ENCODE assay signal across 1 cellular context in the genomic region with DNA sequence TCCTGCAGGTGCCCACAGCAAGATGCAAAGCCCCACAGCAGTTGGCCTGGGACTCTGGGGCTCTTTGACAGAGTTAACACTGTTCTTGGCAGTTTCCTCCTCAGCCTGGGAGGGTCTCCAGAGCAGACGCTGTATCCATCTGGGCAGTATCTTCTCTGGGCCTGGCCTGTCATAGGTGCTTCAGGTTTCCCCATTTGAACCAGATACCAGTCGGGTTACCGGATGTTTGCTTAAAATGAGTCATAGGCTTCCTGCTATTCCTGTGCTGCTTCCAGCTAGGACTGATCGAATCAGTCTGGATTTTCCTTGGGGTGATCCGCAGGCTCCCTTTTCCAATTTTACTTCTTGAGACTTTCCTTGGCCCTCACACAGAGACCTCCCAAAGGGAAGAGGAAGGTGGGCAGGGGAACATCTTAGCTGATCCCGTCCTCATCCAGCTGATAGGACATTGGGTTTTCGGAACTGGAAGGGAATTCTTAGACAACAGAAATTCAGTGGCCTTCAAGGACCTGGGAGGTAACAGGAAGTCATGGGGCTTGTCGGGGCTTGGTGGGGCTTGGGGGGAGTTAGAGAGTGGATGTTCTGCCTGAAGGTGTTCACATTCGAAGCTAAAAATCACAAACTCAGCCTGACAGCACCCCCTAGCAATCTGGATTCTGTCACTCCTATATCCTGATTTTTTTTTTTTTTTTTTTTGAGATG.
TF ChIP-seq lines count a peak whose summit lies in the region.

No MANE protein-coding gene starts in this region.

TF ChIP-seq in HepG2, 621 proteins besides CTCF, POLR2A, EP300 and RAD21 (continued from another document and continues in another):
- TF ChIP-seq TCF12 (IDR thresholded peaks at IDR 0.05) = no peak
- TF ChIP-seq TCF12 (CRISPR knock-in tag; IDR thresholded peaks at IDR 0.05) = no peak
- TF ChIP-seq ZFY (CRISPR knock-in tag; IDR thresholded peaks at IDR 0.05) = peak; percentile 71
- TF ChIP-seq, protein P1, sequence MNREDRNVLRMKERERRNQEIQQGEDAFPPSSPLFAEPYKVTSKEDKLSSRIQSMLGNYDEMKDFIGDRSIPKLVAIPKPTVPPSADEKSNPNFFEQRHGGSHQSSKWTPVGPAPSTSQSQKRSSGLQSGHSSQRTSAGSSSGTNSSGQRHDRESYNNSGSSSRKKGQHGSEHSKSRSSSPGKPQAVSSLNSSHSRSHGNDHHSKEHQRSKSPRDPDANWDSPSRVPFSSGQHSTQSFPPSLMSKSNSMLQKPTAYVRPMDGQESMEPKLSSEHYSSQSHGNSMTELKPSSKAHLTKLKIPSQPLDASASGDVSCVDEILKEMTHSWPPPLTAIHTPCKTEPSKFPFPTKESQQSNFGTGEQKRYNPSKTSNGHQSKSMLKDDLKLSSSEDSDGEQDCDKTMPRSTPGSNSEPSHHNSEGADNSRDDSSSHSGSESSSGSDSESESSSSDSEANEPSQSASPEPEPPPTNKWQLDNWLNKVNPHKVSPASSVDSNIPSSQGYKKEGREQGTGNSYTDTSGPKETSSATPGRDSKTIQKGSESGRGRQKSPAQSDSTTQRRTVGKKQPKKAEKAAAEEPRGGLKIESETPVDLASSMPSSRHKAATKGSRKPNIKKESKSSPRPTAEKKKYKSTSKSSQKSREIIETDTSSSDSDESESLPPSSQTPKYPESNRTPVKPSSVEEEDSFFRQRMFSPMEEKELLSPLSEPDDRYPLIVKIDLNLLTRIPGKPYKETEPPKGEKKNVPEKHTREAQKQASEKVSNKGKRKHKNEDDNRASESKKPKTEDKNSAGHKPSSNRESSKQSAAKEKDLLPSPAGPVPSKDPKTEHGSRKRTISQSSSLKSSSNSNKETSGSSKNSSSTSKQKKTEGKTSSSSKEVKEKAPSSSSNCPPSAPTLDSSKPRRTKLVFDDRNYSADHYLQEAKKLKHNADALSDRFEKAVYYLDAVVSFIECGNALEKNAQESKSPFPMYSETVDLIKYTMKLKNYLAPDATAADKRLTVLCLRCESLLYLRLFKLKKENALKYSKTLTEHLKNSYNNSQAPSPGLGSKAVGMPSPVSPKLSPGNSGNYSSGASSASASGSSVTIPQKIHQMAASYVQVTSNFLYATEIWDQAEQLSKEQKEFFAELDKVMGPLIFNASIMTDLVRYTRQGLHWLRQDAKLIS (CRISPR knock-in tag; IDR thresholded peaks at IDR 0.05) = no peak; the same call in 1 of the 2 replicates
- peak; percentile 60 for TF ChIP-seq ASH2L (IDR thresholded peaks at IDR 0.05; ENCODE audit: insufficient read length, low read depth, low read length)
- TF ChIP-seq, protein P2, sequence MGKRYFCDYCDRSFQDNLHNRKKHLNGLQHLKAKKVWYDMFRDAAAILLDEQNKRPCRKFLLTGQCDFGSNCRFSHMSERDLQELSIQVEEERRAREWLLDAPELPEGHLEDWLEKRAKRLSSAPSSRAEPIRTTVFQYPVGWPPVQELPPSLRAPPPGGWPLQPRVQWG (CRISPR knock-in tag; IDR thresholded peaks at IDR 0.05; ENCODE audit: borderline replicate concordance, low read depth) = no peak
- TF ChIP-seq ERF (CRISPR knock-in tag; IDR thresholded peaks at IDR 0.05) = peak; percentile 89; the same call in 1 of the 2 replicates
- TF ChIP-seq, protein P3, sequence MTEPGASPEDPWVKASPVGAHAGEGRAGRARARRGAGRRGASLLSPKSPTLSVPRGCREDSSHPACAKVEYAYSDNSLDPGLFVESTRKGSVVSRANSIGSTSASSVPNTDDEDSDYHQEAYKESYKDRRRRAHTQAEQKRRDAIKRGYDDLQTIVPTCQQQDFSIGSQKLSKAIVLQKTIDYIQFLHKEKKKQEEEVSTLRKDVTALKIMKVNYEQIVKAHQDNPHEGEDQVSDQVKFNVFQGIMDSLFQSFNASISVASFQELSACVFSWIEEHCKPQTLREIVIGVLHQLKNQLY (CRISPR knock-in tag; IDR thresholded peaks at IDR 0.05) = no peak
- no peak for TF ChIP-seq CENPX (CRISPR knock-in tag; IDR thresholded peaks at IDR 0.05)
- TF ChIP-seq, protein P4, sequence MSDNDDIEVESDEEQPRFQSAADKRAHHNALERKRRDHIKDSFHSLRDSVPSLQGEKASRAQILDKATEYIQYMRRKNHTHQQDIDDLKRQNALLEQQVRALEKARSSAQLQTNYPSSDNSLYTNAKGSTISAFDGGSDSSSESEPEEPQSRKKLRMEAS (IDR thresholded peaks at IDR 0.05) = peak; percentile 5; the same call in 1 of the 2 replicates
- TF ChIP-seq HMGA1 (CRISPR knock-in tag; conservative IDR thresholded peaks at IDR 0.05) = no peak
- peak; percentile 91; the same call in 1 of the 2 replicates for TF ChIP-seq ZNF136 (CRISPR knock-in tag; IDR thresholded peaks at IDR 0.05; ENCODE audit: low read depth)
- TF ChIP-seq, protein P5, sequence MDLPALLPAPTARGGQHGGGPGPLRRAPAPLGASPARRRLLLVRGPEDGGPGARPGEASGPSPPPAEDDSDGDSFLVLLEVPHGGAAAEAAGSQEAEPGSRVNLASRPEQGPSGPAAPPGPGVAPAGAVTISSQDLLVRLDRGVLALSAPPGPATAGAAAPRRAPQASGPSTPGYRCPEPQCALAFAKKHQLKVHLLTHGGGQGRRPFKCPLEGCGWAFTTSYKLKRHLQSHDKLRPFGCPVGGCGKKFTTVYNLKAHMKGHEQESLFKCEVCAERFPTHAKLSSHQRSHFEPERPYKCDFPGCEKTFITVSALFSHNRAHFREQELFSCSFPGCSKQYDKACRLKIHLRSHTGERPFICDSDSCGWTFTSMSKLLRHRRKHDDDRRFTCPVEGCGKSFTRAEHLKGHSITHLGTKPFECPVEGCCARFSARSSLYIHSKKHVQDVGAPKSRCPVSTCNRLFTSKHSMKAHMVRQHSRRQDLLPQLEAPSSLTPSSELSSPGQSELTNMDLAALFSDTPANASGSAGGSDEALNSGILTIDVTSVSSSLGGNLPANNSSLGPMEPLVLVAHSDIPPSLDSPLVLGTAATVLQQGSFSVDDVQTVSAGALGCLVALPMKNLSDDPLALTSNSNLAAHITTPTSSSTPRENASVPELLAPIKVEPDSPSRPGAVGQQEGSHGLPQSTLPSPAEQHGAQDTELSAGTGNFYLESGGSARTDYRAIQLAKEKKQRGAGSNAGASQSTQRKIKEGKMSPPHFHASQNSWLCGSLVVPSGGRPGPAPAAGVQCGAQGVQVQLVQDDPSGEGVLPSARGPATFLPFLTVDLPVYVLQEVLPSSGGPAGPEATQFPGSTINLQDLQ (CRISPR knock-in tag; IDR thresholded peaks at IDR 0.05) = no peak
- no peak for TF ChIP-seq PRPF4 (IDR thresholded peaks at IDR 0.05; ENCODE audit: low read depth, low read length, poor library complexity, severe bottlenecking)
- TF ChIP-seq, protein P6, sequence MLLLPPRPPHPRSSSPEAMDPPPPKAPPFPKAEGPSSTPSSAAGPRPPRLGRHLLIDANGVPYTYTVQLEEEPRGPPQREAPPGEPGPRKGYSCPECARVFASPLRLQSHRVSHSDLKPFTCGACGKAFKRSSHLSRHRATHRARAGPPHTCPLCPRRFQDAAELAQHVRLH (CRISPR knock-in tag; IDR thresholded peaks at IDR 0.05; ENCODE audit: borderline replicate concordance, low read depth) = no peak
- no peak for TF ChIP-seq ZNF343 (CRISPR knock-in tag; IDR thresholded peaks at IDR 0.05)
- TF ChIP-seq, protein P7, sequence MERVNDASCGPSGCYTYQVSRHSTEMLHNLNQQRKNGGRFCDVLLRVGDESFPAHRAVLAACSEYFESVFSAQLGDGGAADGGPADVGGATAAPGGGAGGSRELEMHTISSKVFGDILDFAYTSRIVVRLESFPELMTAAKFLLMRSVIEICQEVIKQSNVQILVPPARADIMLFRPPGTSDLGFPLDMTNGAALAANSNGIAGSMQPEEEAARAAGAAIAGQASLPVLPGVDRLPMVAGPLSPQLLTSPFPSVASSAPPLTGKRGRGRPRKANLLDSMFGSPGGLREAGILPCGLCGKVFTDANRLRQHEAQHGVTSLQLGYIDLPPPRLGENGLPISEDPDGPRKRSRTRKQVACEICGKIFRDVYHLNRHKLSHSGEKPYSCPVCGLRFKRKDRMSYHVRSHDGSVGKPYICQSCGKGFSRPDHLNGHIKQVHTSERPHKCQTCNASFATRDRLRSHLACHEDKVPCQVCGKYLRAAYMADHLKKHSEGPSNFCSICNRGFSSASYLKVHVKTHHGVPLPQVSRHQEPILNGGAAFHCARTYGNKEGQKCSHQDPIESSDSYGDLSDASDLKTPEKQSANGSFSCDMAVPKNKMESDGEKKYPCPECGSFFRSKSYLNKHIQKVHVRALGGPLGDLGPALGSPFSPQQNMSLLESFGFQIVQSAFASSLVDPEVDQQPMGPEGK (CRISPR knock-in tag; IDR thresholded peaks at IDR 0.05) = peak; percentile 36; the same call in 1 of the 2 replicates
- TF ChIP-seq, protein P8, sequence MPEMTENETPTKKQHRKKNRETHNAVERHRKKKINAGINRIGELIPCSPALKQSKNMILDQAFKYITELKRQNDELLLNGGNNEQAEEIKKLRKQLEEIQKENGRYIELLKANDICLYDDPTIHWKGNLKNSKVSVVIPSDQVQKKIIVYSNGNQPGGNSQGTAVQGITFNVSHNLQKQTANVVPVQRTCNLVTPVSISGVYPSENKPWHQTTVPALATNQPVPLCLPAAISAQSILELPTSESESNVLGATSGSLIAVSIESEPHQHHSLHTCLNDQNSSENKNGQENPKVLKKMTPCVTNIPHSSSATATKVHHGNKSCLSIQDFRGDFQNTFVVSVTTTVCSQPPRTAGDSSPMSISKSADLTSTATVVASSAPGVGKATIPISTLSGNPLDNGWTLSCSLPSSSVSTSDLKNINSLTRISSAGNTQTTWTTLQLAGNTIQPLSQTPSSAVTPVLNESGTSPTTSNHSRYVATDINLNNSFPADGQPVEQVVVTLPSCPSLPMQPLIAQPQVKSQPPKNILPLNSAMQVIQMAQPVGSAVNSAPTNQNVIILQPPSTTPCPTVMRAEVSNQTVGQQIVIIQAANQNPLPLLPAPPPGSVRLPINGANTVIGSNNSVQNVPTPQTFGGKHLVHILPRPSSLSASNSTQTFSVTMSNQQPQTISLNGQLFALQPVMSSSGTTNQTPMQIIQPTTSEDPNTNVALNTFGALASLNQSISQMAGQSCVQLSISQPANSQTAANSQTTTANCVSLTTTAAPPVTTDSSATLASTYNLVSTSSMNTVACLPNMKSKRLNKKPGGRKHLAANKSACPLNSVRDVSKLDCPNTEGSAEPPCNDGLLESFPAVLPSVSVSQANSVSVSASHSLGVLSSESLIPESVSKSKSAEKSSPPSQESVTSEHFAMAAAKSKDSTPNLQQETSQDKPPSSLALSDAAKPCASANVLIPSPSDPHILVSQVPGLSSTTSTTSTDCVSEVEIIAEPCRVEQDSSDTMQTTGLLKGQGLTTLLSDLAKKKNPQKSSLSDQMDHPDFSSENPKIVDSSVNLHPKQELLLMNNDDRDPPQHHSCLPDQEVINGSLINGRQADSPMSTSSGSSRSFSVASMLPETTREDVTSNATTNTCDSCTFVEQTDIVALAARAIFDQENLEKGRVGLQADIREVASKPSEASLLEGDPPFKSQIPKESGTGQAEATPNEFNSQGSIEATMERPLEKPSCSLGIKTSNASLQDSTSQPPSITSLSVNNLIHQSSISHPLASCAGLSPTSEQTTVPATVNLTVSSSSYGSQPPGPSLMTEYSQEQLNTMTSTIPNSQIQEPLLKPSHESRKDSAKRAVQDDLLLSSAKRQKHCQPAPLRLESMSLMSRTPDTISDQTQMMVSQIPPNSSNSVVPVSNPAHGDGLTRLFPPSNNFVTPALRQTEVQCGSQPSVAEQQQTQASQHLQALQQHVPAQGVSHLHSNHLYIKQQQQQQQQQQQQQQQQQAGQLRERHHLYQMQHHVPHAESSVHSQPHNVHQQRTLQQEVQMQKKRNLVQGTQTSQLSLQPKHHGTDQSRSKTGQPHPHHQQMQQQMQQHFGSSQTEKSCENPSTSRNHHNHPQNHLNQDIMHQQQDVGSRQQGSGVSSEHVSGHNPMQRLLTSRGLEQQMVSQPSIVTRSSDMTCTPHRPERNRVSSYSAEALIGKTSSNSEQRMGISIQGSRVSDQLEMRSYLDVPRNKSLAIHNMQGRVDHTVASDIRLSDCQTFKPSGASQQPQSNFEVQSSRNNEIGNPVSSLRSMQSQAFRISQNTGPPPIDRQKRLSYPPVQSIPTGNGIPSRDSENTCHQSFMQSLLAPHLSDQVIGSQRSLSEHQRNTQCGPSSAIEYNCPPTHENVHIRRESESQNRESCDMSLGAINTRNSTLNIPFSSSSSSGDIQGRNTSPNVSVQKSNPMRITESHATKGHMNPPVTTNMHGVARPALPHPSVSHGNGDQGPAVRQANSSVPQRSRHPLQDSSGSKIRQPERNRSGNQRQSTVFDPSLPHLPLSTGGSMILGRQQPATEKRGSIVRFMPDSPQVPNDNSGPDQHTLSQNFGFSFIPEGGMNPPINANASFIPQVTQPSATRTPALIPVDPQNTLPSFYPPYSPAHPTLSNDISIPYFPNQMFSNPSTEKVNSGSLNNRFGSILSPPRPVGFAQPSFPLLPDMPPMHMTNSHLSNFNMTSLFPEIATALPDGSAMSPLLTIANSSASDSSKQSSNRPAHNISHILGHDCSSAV (CRISPR knock-in tag; IDR thresholded peaks at IDR 0.05; ENCODE audit: borderline replicate concordance) = no peak
- no peak for TF ChIP-seq KLF6 (CRISPR knock-in tag; IDR thresholded peaks at IDR 0.05)
- TF ChIP-seq ZNF558 (CRISPR knock-in tag; IDR thresholded peaks at IDR 0.05; ENCODE audit: borderline replicate concordance) = no peak
- TF ChIP-seq, protein P9, sequence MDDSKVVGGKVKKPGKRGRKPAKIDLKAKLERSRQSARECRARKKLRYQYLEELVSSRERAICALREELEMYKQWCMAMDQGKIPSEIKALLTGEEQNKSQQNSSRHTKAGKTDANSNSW (CRISPR knock-in tag; IDR thresholded peaks at IDR 0.05; ENCODE audit: borderline replicate concordance) = no peak
- TF ChIP-seq U2AF2 (IDR thresholded peaks at IDR 0.05; ENCODE audit: low read depth, low read length) = no peak
- no peak for TF ChIP-seq NFE2L1 (CRISPR knock-in tag; IDR thresholded peaks at IDR 0.05; ENCODE audit: borderline replicate concordance)
- TF ChIP-seq, protein P10, sequence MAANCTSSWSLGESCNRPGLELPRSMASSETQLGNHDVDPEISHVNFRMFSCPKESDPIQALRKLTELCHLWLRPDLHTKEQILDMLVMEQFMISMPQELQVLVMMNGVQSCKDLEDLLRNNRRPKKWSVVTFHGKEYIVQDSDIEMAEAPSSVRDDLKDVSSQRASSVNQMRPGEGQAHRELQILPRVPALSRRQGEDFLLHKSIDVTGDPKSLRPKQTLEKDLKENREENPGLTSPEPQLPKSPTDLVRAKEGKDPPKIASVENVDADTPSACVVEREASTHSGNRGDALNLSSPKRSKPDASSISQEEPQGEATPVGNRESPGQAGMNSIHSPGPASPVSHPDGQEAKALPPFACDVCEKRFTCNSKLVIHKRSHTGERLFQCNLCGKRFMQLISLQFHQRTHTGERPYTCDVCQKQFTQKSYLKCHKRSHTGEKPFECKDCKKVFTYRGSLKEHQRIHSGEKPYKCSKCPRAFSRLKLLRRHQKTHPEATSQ (CRISPR knock-in tag; IDR thresholded peaks at IDR 0.05; ENCODE audit: borderline replicate concordance) = peak; percentile 33; the same call in 1 of the 2 replicates
- no peak for TF ChIP-seq ISX (CRISPR knock-in tag; conservative IDR thresholded peaks at IDR 0.05)
- TF ChIP-seq ZNF543 (CRISPR knock-in tag; IDR thresholded peaks at IDR 0.05) = no peak
- no peak for TF ChIP-seq FOXO1 (CRISPR knock-in tag; IDR thresholded peaks at IDR 0.05)
- TF ChIP-seq ZFP36L1 (CRISPR knock-in tag; IDR thresholded peaks at IDR 0.05) = no peak
- peak; percentile 80; the same call in 1 of the 2 replicates for TF ChIP-seq ZNF33B (CRISPR knock-in tag; IDR thresholded peaks at IDR 0.05)
- TF ChIP-seq MED1 (CRISPR knock-in tag; IDR thresholded peaks at IDR 0.05) = peak; percentile 90
- TF ChIP-seq KDM2A (CRISPR knock-in tag; IDR thresholded peaks at IDR 0.05; ENCODE audit: borderline replicate concordance, low read depth) = no peak
- TF ChIP-seq THAP11 (CRISPR knock-in tag; IDR thresholded peaks at IDR 0.05) = peak; percentile 91
- TF ChIP-seq PTBP1 (IDR thresholded peaks at IDR 0.05; ENCODE audit: low read depth, low read length, poor library complexity, severe bottlenecking) = no peak
- no peak for TF ChIP-seq ZNF678 (CRISPR knock-in tag; IDR thresholded peaks at IDR 0.05)
